19 cellular contexts compared by ENCODE assay signal in genomic region chr2:230981704-230982103, GRCh38. TPM values are rescaled to one million over a fixed set of nuclear protein-coding genes. Genes with fewer than 3 reads are reported as not detected.
DNase-seq lines count a peak whose midpoint lies in the region; ATAC-seq lines count a peak whose summit lies in the region.
"Had no signal": no experiment of that assay in that cellular context is flagged by ENCODE, and none has a peak within 500 bp of the region (broad histone marks: within the 10 kb centered on the region; RNA-seq: fewer than 3 reads in every experiment).

No MANE protein-coding gene starts in this region.

- H3K4me3 Mint-ChIP-seq in T-helper 17 cell: peak overlapping the region; percentile 80
- peak overlapping the region; percentile 71 for H3K4me3 Mint-ChIP-seq in stimulated activated effector memory CD8-positive, alpha-beta T cell treated with anti-CD3 and anti-CD28 coated beads, Interleukin-12 subunit alpha, Interleukin-12 subunit beta, amount 100 ng/mL, for 72 hours
- H3K4me3 Mint-ChIP-seq: natural killer cell had no signal

- H3K9me3 Mint-ChIP-seq in stimulated activated effector memory CD8-positive, alpha-beta T cell treated with anti-CD3 and anti-CD28 coated beads, Interleukin-12 subunit alpha, Interleukin-12 subunit beta, amount 100 ng/mL, for 72 hours: no peaks in the 10 kb centered on the region
- H3K9me3 Mint-ChIP-seq: natural killer cell had no signal

- peaks cover 2% of the 10 kb centered on the region for H3K27me3 Mint-ChIP-seq in T-helper 17 cell

- no peaks in the 10 kb centered on the region for H3K9me3 ChIP-seq in T-helper 17 cell (ENCODE audit: control insufficient read depth, low read length, poor library complexity, severe bottlenecking)
- H3K9me3 ChIP-seq: lower lobe of right lung, suprapubic skin had no signal

- peak; percentile 77 for ATAC-seq in T-helper 17 cell
- peak; percentile 6 for ATAC-seq in stimulated activated effector memory CD8-positive, alpha-beta T cell treated with anti-CD3 and anti-CD28 coated beads, Interleukin-12 subunit alpha, Interleukin-12 subunit beta, amount 100 ng/mL, for 72 hours

- H3K27ac Mint-ChIP-seq in T-helper 17 cell: peak overlapping the region; percentile 86
- H3K27ac Mint-ChIP-seq in stimulated activated effector memory CD8-positive, alpha-beta T cell treated with anti-CD3 and anti-CD28 coated beads, Interleukin-12 subunit alpha, Interleukin-12 subunit beta, amount 100 ng/mL, for 72 hours: peak overlapping the region; percentile 82

- peaks cover 38% of the 10 kb centered on the region for H3K4me1 Mint-ChIP-seq in T-helper 17 cell
- H3K4me1 Mint-ChIP-seq in stimulated activated effector memory CD8-positive, alpha-beta T cell treated with anti-CD3 and anti-CD28 coated beads, Interleukin-12 subunit alpha, Interleukin-12 subunit beta, amount 100 ng/mL, for 72 hours: peaks cover 73% of the 10 kb centered on the region

- DNase-seq in activated naive CD4-positive, alpha-beta T cell treated with Interleukin-2 at 50 U/mL for 16 hours: peak; percentile 27
- DNase-seq in activated naive CD4-positive, alpha-beta T cell (lab: John Stamatoyannopoulos, UW): no peak
- DNase-seq in T-helper 17 cell: no peak
- DNase-seq in central memory CD4-positive, alpha-beta T cell: peak; percentile 42
- DNase-seq in stimulated activated effector memory CD8-positive, alpha-beta T cell treated with anti-CD3 and anti-CD28 coated beads, Interleukin-12 subunit alpha, Interleukin-12 subunit beta, amount 100 ng/mL, for 72 hours (ENCODE audit: low spot score in 2 of 2): peak in 1 of 2 donors; percentile 69
- DNase-seq in SIG-M5 (lab: John Stamatoyannopoulos, UW): no peak
- DNase-seq in NCI-H146 treated with DMSO at 0.1 percent for 48 hours (lab: John Stamatoyannopoulos, UW; ENCODE audit: unreplicated experiment): no peak
- DNase-seq in anterior cingulate cortex (lab: John Stamatoyannopoulos, UW): no peak
- DNase-seq: cortex of kidney, GDM1, H7, Karpas-422, lower lobe of right lung, natural killer cell, NCI-H1105 treated with DMSO at 0.1 percent for 48 hours had no signal

- no peaks in the 10 kb centered on the region for H3K36me3 Mint-ChIP-seq in T-helper 17 cell (ENCODE audit: low read depth)
- H3K36me3 Mint-ChIP-seq in stimulated activated effector memory CD8-positive, alpha-beta T cell treated with anti-CD3 and anti-CD28 coated beads, Interleukin-12 subunit alpha, Interleukin-12 subunit beta, amount 100 ng/mL, for 72 hours: peaks cover 29% of the 10 kb centered on the region
- H3K36me3 Mint-ChIP-seq: natural killer cell had no signal

RNA-seq across cellular contexts. Expression of gene SPATA3, which starts 14.2 kb away (rescaled TPM):
- total RNA-seq in T-helper 17 cell: not detected
- total RNA-seq: glomerular endothelial cell, H7, lower lobe of right lung, natural killer cell, pulmonary artery endothelial cell, RPMI7951, suprapubic skin had no signal

RNA-seq across cellular contexts. Expression of gene C2orf72, which starts 55.6 kb away (rescaled TPM):
- total RNA-seq in T-helper 17 cell: not detected
- total RNA-seq: natural killer cell, pulmonary artery endothelial cell had no signal

RNA-seq across cellular contexts. Expression of gene GPR55, which starts 56.7 kb away (rescaled TPM):
- total RNA-seq in T-helper 17 cell: 1 to 10 TPM; 3.8 to 8.3 TPM
- total RNA-seq: glomerular endothelial cell, H7, pulmonary artery endothelial cell had no signal

Comparison
In these comparisons a context has a peak if more than half of its experiments do, and no peak if none do; other contexts are left out.
1. DNase-seq: peak in activated naive CD4-positive, alpha-beta T cell treated with Interleukin-2 at 50 U/mL for 16 hours (single experiment) and central memory CD4-positive, alpha-beta T cell (single experiment); none in activated naive CD4-positive, alpha-beta T cell (0 of 4), T-helper 17 cell (0 of 3), SIG-M5 (single experiment), NCI-H146 treated with DMSO at 0.1 percent for 48 hours (single experiment) and anterior cingulate cortex (0 of 58).